ENCODE assay signal across 1 cellular context in genomic region chr17:7442142-7442541, GRCh38.
TF ChIP-seq lines count a peak whose summit lies in the region.

No MANE protein-coding gene starts in this region.

TF ChIP-seq in H1, 55 proteins besides CTCF, POLR2A, EP300 and RAD21:
- TF ChIP-seq RBBP5 (IDR thresholded peaks at IDR 0.05; ENCODE audit: borderline replicate concordance, low read depth, low read length): no peak
- TF ChIP-seq ZNF274 (IDR thresholded peaks at IDR 0.05; ENCODE audit: borderline replicate concordance, extremely low read depth, low read length): no peak
- TF ChIP-seq GTF2F1 (IDR thresholded peaks at IDR 0.05; ENCODE audit: borderline replicate concordance, low read depth, low read length): no peak
- no peak for TF ChIP-seq HDAC6 (IDR thresholded peaks at IDR 0.05; ENCODE audit: low read depth, low read length)
- TF ChIP-seq POU5F1 (IDR thresholded peaks at IDR 0.05; ENCODE audit: low read depth, low read length): no peak
- TF ChIP-seq EZH2 (IDR thresholded peaks at IDR 0.05; ENCODE audit: low read depth, low read length, severe bottlenecking): no peak
- TF ChIP-seq POLR2AphosphoS5 (IDR thresholded peaks at IDR 0.05; ENCODE audit: low read depth, low read length): no peak
- TF ChIP-seq ASH2L (IDR thresholded peaks at IDR 0.05; ENCODE audit: low read length): no peak
- TF ChIP-seq EGR1 (IDR thresholded peaks at IDR 0.05; ENCODE audit: borderline replicate concordance, low read depth, low read length): no peak
- no peak for TF ChIP-seq CBX5 (IDR thresholded peaks at IDR 0.05; ENCODE audit: low read depth, low read length)
- TF ChIP-seq CREB1 (IDR thresholded peaks at IDR 0.05): no peak
- TF ChIP-seq CEBPB (IDR thresholded peaks at IDR 0.05; ENCODE audit: low read depth, low read length): no peak
- no peak for TF ChIP-seq SUZ12 (IDR thresholded peaks at IDR 0.05; ENCODE audit: low read length)
- no peak for TF ChIP-seq SP1 (IDR thresholded peaks at IDR 0.05; ENCODE audit: low read depth, low read length)
- no peak for TF ChIP-seq NANOG (IDR thresholded peaks at IDR 0.05; ENCODE audit: insufficient read depth, low read depth, low read length, poor library complexity, severe bottlenecking)
- no peak for TF ChIP-seq E2F6 (IDR thresholded peaks at IDR 0.05)
- TF ChIP-seq SP2 (IDR thresholded peaks at IDR 0.05; ENCODE audit: low read length): no peak
- no peak for TF ChIP-seq TAF1 (IDR thresholded peaks at IDR 0.05; ENCODE audit: low read depth, low read length)
- TF ChIP-seq SIX5 (IDR thresholded peaks at IDR 0.05; ENCODE audit: low read depth, low read length): no peak
- TF ChIP-seq RXRA (IDR thresholded peaks at IDR 0.05; ENCODE audit: insufficient read depth, low read depth, low read length): no peak
